In genomic region chr13:20388184-20388583, GRCh38 we compare ENCODE assay signal across 16 cellular contexts.
DNase-seq lines count a peak whose midpoint lies in the region; ATAC-seq and TF ChIP-seq lines count a peak whose summit lies in the region.
"Had no signal": no experiment of that assay in that cellular context is flagged by ENCODE, and none has a peak within 500 bp of the region (broad histone marks: within the 10 kb centered on the region; RNA-seq: fewer than 3 reads in every experiment).

No MANE protein-coding gene starts in this region.

- TF ChIP-seq CTCF in MM.1S (IDR thresholded peaks at IDR 0.05; ENCODE audit: low read length) (no peak), endodermal cell (conservative IDR thresholded peaks at IDR 0.05) (no peak)

- H3K4me3 Mint-ChIP-seq in T-helper 2 cell treated with Interferon-gamma antibody and Interleukin-4, amounts not matched to agents 5 μg/mL and 100 μg/mL, for 36 hours = peak overlapping the region; percentile 8
- no peak overlapping the region for H3K4me3 Mint-ChIP-seq in endodermal cell
- H3K4me3 Mint-ChIP-seq: activated naive CD4-positive, alpha-beta T cell treated with anti-CD3 and anti-CD28 coated beads, Interleukin-2, amount 50 U/mL, for 24 hours; brain; H9 had no signal

- no peaks in the 10 kb centered on the region for H3K36me3 Mint-ChIP-seq in T-helper 2 cell treated with Interferon-gamma antibody and Interleukin-4, amounts not matched to agents 5 μg/mL and 100 μg/mL, for 36 hours (ENCODE audit: low read depth)
- no peaks in the 10 kb centered on the region for H3K36me3 Mint-ChIP-seq in endodermal cell (ENCODE audit: low read depth)
- H3K36me3 Mint-ChIP-seq: brain had no signal

- DNase-seq in T-helper 2 cell treated with Interferon-gamma antibody and Interleukin-4, amounts not matched to agents 5 μg/mL and 100 μg/mL, for 36 hours (ENCODE audit: low spot score) = no peak
- no peak for DNase-seq in T-helper 2 cell
- no peak for DNase-seq in MM.1S
- DNase-seq in endodermal cell = peak; percentile 18
- DNase-seq in activated naive CD4-positive, alpha-beta T cell (lab: John Stamatoyannopoulos, UW) = no peak
- no peak for DNase-seq in kidney tubule cell (ENCODE audit: low spot score)
- DNase-seq: cortex of kidney, gastrocnemius medialis, H9, NCI-H187 treated with DMSO at 0.1 percent for 48 hours, T-helper 9 cell had no signal

- peaks cover 6% of the 10 kb centered on the region for H3K27me3 Mint-ChIP-seq in T-helper 2 cell treated with Interferon-gamma antibody and Interleukin-4, amounts not matched to agents 5 μg/mL and 100 μg/mL, for 36 hours (ENCODE audit: low read depth)
- H3K27me3 Mint-ChIP-seq in endodermal cell (ENCODE audit: insufficient read depth) = peaks cover 4% of the 10 kb centered on the region
- H3K27me3 Mint-ChIP-seq: activated naive CD4-positive, alpha-beta T cell treated with anti-CD3 and anti-CD28 coated beads, Interleukin-2, amount 50 U/mL, for 24 hours; brain had no signal

- H3K36me3 ChIP-seq in MM.1S (replicated peaks; ENCODE audit: insufficient read depth, low read length) = no peaks in the 10 kb centered on the region
- H3K36me3 ChIP-seq in endodermal cell (ENCODE audit: control insufficient read depth, insufficient read depth, low read length) = no peaks in the 10 kb centered on the region
- H3K36me3 ChIP-seq in skeletal muscle tissue (ENCODE audit: control insufficient read depth in 3 of 3, insufficient read depth in 3 of 3, low read length in 3 of 3) = no peaks in the 10 kb centered on the region
- H3K36me3 ChIP-seq: BLaER1, gastrocnemius medialis had no signal

- H3K4me1 Mint-ChIP-seq in T-helper 2 cell treated with Interferon-gamma antibody and Interleukin-4, amounts not matched to agents 5 μg/mL and 100 μg/mL, for 36 hours (ENCODE audit: low read depth) = peaks cover 12% of the 10 kb centered on the region
- no peaks in the 10 kb centered on the region for H3K4me1 Mint-ChIP-seq in endodermal cell
- H3K4me1 Mint-ChIP-seq: H9 had no signal

- peak overlapping the region; percentile 39; the same call in 1 of the 2 replicates for H3K4me2 ChIP-seq in MM.1S (ENCODE audit: low read depth, low read length)
- H3K4me2 ChIP-seq: BLaER1 had no signal

- H3K4me3 ChIP-seq in MM.1S (ENCODE audit: low read length) (no peak overlapping the region), endodermal cell (ENCODE audit: low read length) (no peak overlapping the region), skeletal muscle tissue (ENCODE audit: low read length in 3 of 3) (no peak overlapping the region)
- H3K4me3 ChIP-seq: BLaER1, gastrocnemius medialis had no signal

- H3K27ac Mint-ChIP-seq in T-helper 2 cell treated with Interferon-gamma antibody and Interleukin-4, amounts not matched to agents 5 μg/mL and 100 μg/mL, for 36 hours = peak overlapping the region; percentile 7
- no peak overlapping the region for H3K27ac Mint-ChIP-seq in endodermal cell
- H3K27ac Mint-ChIP-seq: activated naive CD4-positive, alpha-beta T cell treated with anti-CD3 and anti-CD28 coated beads, Interleukin-2, amount 50 U/mL, for 24 hours had no signal

- H3K79me2 ChIP-seq in MM.1S (ENCODE audit: low read length) = no peaks in the 10 kb centered on the region

- H2AFZ ChIP-seq in MM.1S (ENCODE audit: low read length) = no peak overlapping the region

- WGBS in endodermal cell (ENCODE audit: insufficient coverage in 1 of 2, insufficient read length in 1 of 2), 2 experiments = 80 to 88% methylated on average over 1 to 2 of the region's 2 CpGs

- no peak overlapping the region for H3K27ac ChIP-seq in MM.1S (ENCODE audit: low read length)
- no peak overlapping the region for H3K27ac ChIP-seq in endodermal cell (ENCODE audit: low read depth, low read length)
- peak overlapping the region; percentile 58 for H3K27ac ChIP-seq in skeletal muscle tissue (ENCODE audit: low read depth, low read length)
- H3K27ac ChIP-seq: BLaER1, gastrocnemius medialis had no signal

- H3K9me2 ChIP-seq in MM.1S (replicated peaks; ENCODE audit: insufficient read depth, low read length) = no peaks in the 10 kb centered on the region

- no peaks in the 10 kb centered on the region for H3K9me3 Mint-ChIP-seq in T-helper 2 cell treated with Interferon-gamma antibody and Interleukin-4, amounts not matched to agents 5 μg/mL and 100 μg/mL, for 36 hours
- peaks cover 8% of the 10 kb centered on the region for H3K9me3 Mint-ChIP-seq in endodermal cell
- H3K9me3 Mint-ChIP-seq: activated naive CD4-positive, alpha-beta T cell treated with anti-CD3 and anti-CD28 coated beads, Interleukin-2, amount 50 U/mL, for 24 hours; brain had no signal

- no peaks in the 10 kb centered on the region for H4K20me1 ChIP-seq in MM.1S (ENCODE audit: insufficient read depth, low read length)
- H4K20me1 ChIP-seq: BLaER1 had no signal

- no peaks in the 10 kb centered on the region for H3K27me3 ChIP-seq in MM.1S (replicated peaks; ENCODE audit: insufficient read depth, low read length)
- H3K27me3 ChIP-seq in endodermal cell (ENCODE audit: control insufficient read depth, insufficient read depth, low read length, poor library complexity, severe bottlenecking) = no peaks in the 10 kb centered on the region
- no peaks in the 10 kb centered on the region for H3K27me3 ChIP-seq in skeletal muscle tissue (ENCODE audit: control insufficient read depth in 3 of 3, insufficient read depth in 3 of 3, low read length in 3 of 3)
- H3K27me3 ChIP-seq: BLaER1, gastrocnemius medialis had no signal

- H3K9ac ChIP-seq in MM.1S (ENCODE audit: low read length) (no peak overlapping the region), endodermal cell (ENCODE audit: extremely low read depth, low read length, poor library complexity, severe bottlenecking) (no peak overlapping the region), skeletal muscle tissue (ENCODE audit: low read depth in 1 of 3, low read length in 3 of 3) (no peak overlapping the region)
- H3K9ac ChIP-seq: BLaER1 had no signal

- no peak for ATAC-seq in GM18498 (IDR thresholded peaks at IDR 0.05; ENCODE audit: unreplicated experiment)
- ATAC-seq: gastrocnemius medialis had no signal

- H3K4me1 ChIP-seq in MM.1S (ENCODE audit: low read length) (no peaks in the 10 kb centered on the region), endodermal cell (ENCODE audit: control insufficient read depth, insufficient read depth, low read length) (no peaks in the 10 kb centered on the region), skeletal muscle tissue (ENCODE audit: control insufficient read depth in 3 of 3, insufficient read depth in 3 of 3, low read length in 3 of 3) (no peaks in the 10 kb centered on the region)
- H3K4me1 ChIP-seq: gastrocnemius medialis had no signal

- H3K9me3 ChIP-seq in MM.1S (replicated peaks; ENCODE audit: insufficient read depth, low read length) = no peaks in the 10 kb centered on the region
- H3K9me3 ChIP-seq in endodermal cell (ENCODE audit: control insufficient read depth, low read length) = peaks cover 5% of the 10 kb centered on the region
- no peaks in the 10 kb centered on the region for H3K9me3 ChIP-seq in skeletal muscle tissue (ENCODE audit: control insufficient read depth in 3 of 3, low read length in 3 of 3)
- H3K9me3 ChIP-seq: gastrocnemius medialis had no signal

- no peaks in the 10 kb centered on the region for H3F3A ChIP-seq in MM.1S (ENCODE audit: insufficient read depth, low read length)
